ENCODE assay signal across 8 cellular contexts in genomic region chr19:19372656-19373416, GRCh38. TPM values are rescaled to one million over a fixed set of nuclear protein-coding genes. Genes with fewer than 3 reads are reported as not detected.
DNase-seq lines count a peak whose midpoint lies in the region; ATAC-seq and TF ChIP-seq lines count a peak whose summit lies in the region.

No MANE protein-coding gene starts in this region.

- peak overlapping the region; percentile 21 to 54 (median 45) for H3K4me3 Mint-ChIP-seq in T-cell

- H2BK15ac ChIP-seq in neuronal stem cell (ENCODE audit: low read length), result no peak overlapping the region

- DNase-seq in HS-5 (ENCODE audit: low read depth) (peak; percentile 20), T-cell (peak in 16 of 34 experiments; percentile 4 to 42 (median 21)), epithelial cell of esophagus (ENCODE audit: low read depth) (peak; percentile 43), neuronal stem cell (ENCODE audit: low spot score) (no peak), inferior parietal cortex (ENCODE audit: extremely low spot score) (no peak)

- peaks cover 28% of the 10 kb centered on the region for H3K4me1 ChIP-seq in DOHH2 (ENCODE audit: control insufficient read depth, low read length)
- H3K4me1 ChIP-seq in neuronal stem cell (ENCODE audit: control insufficient read depth in 2 of 2, insufficient read depth in 1 of 2, low read depth in 1 of 2, low read length in 2 of 2), result peaks cover 0 to 2% of the 10 kb centered on the region in 2 donors

- H3K27me3 Mint-ChIP-seq in T-cell, result no peaks in the 10 kb centered on the region

- H4K91ac ChIP-seq in neuronal stem cell (ENCODE audit: low read depth, low read length, poor library complexity), result no peak overlapping the region

- peaks cover 4% of the 10 kb centered on the region for H3F3A ChIP-seq in DOHH2 (ENCODE audit: control insufficient read depth, insufficient read depth)

- H3K4me1 Mint-ChIP-seq in T-cell, result peaks cover 6 to 12% (median 7%) of the 10 kb centered on the region in 3 donors

- peak; percentile 97 for ATAC-seq in GM19452 (IDR thresholded peaks at IDR 0.05; ENCODE audit: unreplicated experiment)
- ATAC-seq in T-cell (replicated peaks in 1 of 4), result peak; percentile 75 to 93 (median 85)
- ATAC-seq in GM18870 (IDR thresholded peaks at IDR 0.05; ENCODE audit: unreplicated experiment), result no peak

- H2AK5ac ChIP-seq in neuronal stem cell (ENCODE audit: low read depth, low read length), result no peak overlapping the region

- H3K9ac ChIP-seq in neuronal stem cell (ENCODE audit: low read depth, low read length, poor library complexity), result no peak overlapping the region

- no peak overlapping the region for H2BK120ac ChIP-seq in neuronal stem cell (ENCODE audit: low read depth, low read length)

- H3K4me2 ChIP-seq in DOHH2 (ENCODE audit: low read length), result peak overlapping the region; percentile 65
- H3K4me2 ChIP-seq in neuronal stem cell (ENCODE audit: insufficient read depth, low read length, poor library complexity, severe bottlenecking), result no peak overlapping the region

- WGBS in neuronal stem cell (ENCODE audit: extremely low coverage in 2 of 2, insufficient read length in 2 of 2, insufficient replicate concordance in 1 of 2), 2 donors, result no CpG with 5 or more reads among the region's 8 CpGs

- H3K36me3 ChIP-seq in DOHH2 (ENCODE audit: control insufficient read depth, low read length) (no peaks in the 10 kb centered on the region), neuronal stem cell (replicated peaks in 1 of 2; ENCODE audit: control insufficient read depth in 2 of 2, insufficient read depth in 2 of 2, low read length in 2 of 2) (no peaks in the 10 kb centered on the region)

- no peaks in the 10 kb centered on the region for H3K9me2 ChIP-seq in DOHH2 (replicated peaks; ENCODE audit: control insufficient read depth, low read length)

- H3K18ac ChIP-seq in neuronal stem cell (ENCODE audit: low read length), result no peak overlapping the region

- no peaks in the 10 kb centered on the region for H3K79me2 ChIP-seq in DOHH2 (ENCODE audit: control insufficient read depth, low read length)

- H3K23ac ChIP-seq in neuronal stem cell (ENCODE audit: low read depth, low read length, poor library complexity), result no peak overlapping the region

- H3K14ac ChIP-seq in neuronal stem cell (ENCODE audit: low read length), result no peak overlapping the region

- peak overlapping the region; percentile 60 for H3K4me3 ChIP-seq in DOHH2 (ENCODE audit: low read length)
- H3K4me3 ChIP-seq in epithelial cell of esophagus (ENCODE audit: low read length), result no peak overlapping the region
- H3K4me3 ChIP-seq in neuronal stem cell (ENCODE audit: low read length in 2 of 2), result no peak overlapping the region

- H3K27me3 ChIP-seq in DOHH2 (ENCODE audit: control insufficient read depth, low read length) (no peaks in the 10 kb centered on the region), neuronal stem cell (ENCODE audit: control insufficient read depth in 3 of 3, insufficient read depth in 3 of 3, low read depth in 1 of 3, low read length in 3 of 3) (no peaks in the 10 kb centered on the region)

- no peaks in the 10 kb centered on the region for H3K9me3 ChIP-seq in DOHH2 (ENCODE audit: control insufficient read depth, insufficient read depth, low read length)
- H3K9me3 ChIP-seq in neuronal stem cell (replicated peaks in 1 of 2; ENCODE audit: control insufficient read depth in 2 of 2, insufficient read depth in 1 of 2, low read depth in 1 of 2, low read length in 2 of 2), result no peaks in the 10 kb centered on the region

- TF ChIP-seq CTCF in DOHH2 (IDR thresholded peaks at IDR 0.05; ENCODE audit: low read depth, low read length, poor library complexity, severe bottlenecking), result no peak
- TF ChIP-seq CTCF in epithelial cell of esophagus (IDR thresholded peaks at IDR 0.05; ENCODE audit: insufficient read depth, low read depth, low read length, missing control alignments), result no peak

- H3K27ac ChIP-seq in DOHH2 (ENCODE audit: low read depth, low read length) (peak overlapping the region; percentile 77), neuronal stem cell (replicated peaks; ENCODE audit: low read length) (no peak overlapping the region)

- no peak overlapping the region for H2BK5ac ChIP-seq in neuronal stem cell (ENCODE audit: low read length)

- H4K20me1 ChIP-seq in DOHH2 (ENCODE audit: control insufficient read depth, insufficient read depth, low read depth, low read length), result no peaks in the 10 kb centered on the region

- no peaks in the 10 kb centered on the region for H3K36me3 Mint-ChIP-seq in T-cell

- H3K79me1 ChIP-seq in neuronal stem cell (ENCODE audit: low read depth, low read length), result peaks cover 2% of the 10 kb centered on the region

- POLR2A ChIA-PET in T-cell (lab: Charles Lee), result interaction anchor here in 1 of 2 donors (0.5 to 0.9 kb wide), 4 partner anchors 9 to 40 kb away, joined by 3 to 4 read pairs (median 3); no protein-coding TSS in a partner anchor

- no peak overlapping the region for H4K8ac ChIP-seq in neuronal stem cell (ENCODE audit: low read depth, low read length)

- H3K27ac Mint-ChIP-seq in T-cell, result peak overlapping the region; percentile 90 to 95

- peak overlapping the region; percentile 76 for H2AFZ ChIP-seq in neuronal stem cell (ENCODE audit: low read length)

- H2BK12ac ChIP-seq in neuronal stem cell (ENCODE audit: low read length), result no peak overlapping the region

- no peak overlapping the region for H3K4ac ChIP-seq in neuronal stem cell (ENCODE audit: low read length)

- H3K9me3 Mint-ChIP-seq in T-cell, result no peaks in the 10 kb centered on the region

- CTCF ChIA-PET in T-cell (lab: Charles Lee), result interaction anchor here in 1 of 2 donors (0.5 to 1.0 kb wide), 6 partner anchors 11 to 123 kb away, joined by 3 to 6 read pairs (median 4); partner anchors contain the start of gene GATAD2A

RNA-seq across cellular contexts. Expression of gene GATAD2A, which starts 32.6 kb away (rescaled TPM):
- total RNA-seq in T-cell, result 100 to 1,000 TPM; 114 to 144 (median 133) TPM
- polyA plus RNA-seq in neuronal stem cell (2013, experiment 1 of 2), result 59.3 TPM
- polyA plus RNA-seq in neuronal stem cell (2013, experiment 2 of 2), result 61.3 TPM

RNA-seq across cellular contexts. Expression of gene MAU2, which starts 52.2 kb away (rescaled TPM):
- 100 to 1,000 TPM; 143 to 159 (median 150) TPM for total RNA-seq in T-cell
- 17.0 TPM for polyA plus RNA-seq in neuronal stem cell (2013, experiment 1 of 2)
- 17.6 TPM for polyA plus RNA-seq in neuronal stem cell (2013, experiment 2 of 2)

RNA-seq across cellular contexts. Expression of gene SUGP1, which starts 52.5 kb away (rescaled TPM):
- 10 to 100 TPM; 59.5 to 89.8 (median 87.4) TPM for total RNA-seq in T-cell
- polyA plus RNA-seq in neuronal stem cell (2013, experiment 1 of 2), result 53.3 TPM
- polyA plus RNA-seq in neuronal stem cell (2013, experiment 2 of 2), result 55.9 TPM

Comparison
In these comparisons a context has a peak if more than half of its experiments do, and no peak if none do; other contexts are left out.
1. DNase-seq: peak in HS-5 (single experiment) and epithelial cell of esophagus (single experiment); none in neuronal stem cell (single experiment) and inferior parietal cortex (single experiment).